Comparison of ENCODE assay signal across 16 cellular contexts in genomic region chr9:109556061-109556460, GRCh38. TPM values are rescaled to one million over a fixed set of nuclear protein-coding genes. Genes with fewer than 3 reads are reported as not detected.
DNase-seq lines count a peak whose midpoint lies in the region; ATAC-seq and TF ChIP-seq lines count a peak whose summit lies in the region.
"Had no signal": no experiment of that assay in that cellular context is flagged by ENCODE, and none has a peak within 500 bp of the region (broad histone marks: within the 10 kb centered on the region; RNA-seq: fewer than 3 reads in every experiment).

No MANE protein-coding gene starts in this region.

- no peak for TF ChIP-seq CTCF in breast epithelium (IDR thresholded peaks at IDR 0.05)
- TF ChIP-seq CTCF in smooth muscle cell (IDR thresholded peaks at IDR 0.05; ENCODE audit: borderline replicate concordance, insufficient read depth, poor library complexity, severe bottlenecking) = no peak
- TF ChIP-seq CTCF in coronary artery (IDR thresholded peaks at IDR 0.05) = no peak

- H3K36me3 ChIP-seq in HUES6 (ENCODE audit: control insufficient read depth, insufficient read depth, low read length) = no peaks in the 10 kb centered on the region
- no peaks in the 10 kb centered on the region for H3K36me3 ChIP-seq in breast epithelium
- H3K36me3 ChIP-seq in smooth muscle cell (ENCODE audit: low read depth) = no peaks in the 10 kb centered on the region
- H3K36me3 ChIP-seq: colonic mucosa had no signal

- no peaks in the 10 kb centered on the region for H3K9me3 ChIP-seq in HUES6 (ENCODE audit: control insufficient read depth, insufficient read depth, low read depth, low read length)
- H3K9me3 ChIP-seq in breast epithelium = no peaks in the 10 kb centered on the region
- H3K9me3 ChIP-seq in smooth muscle cell (replicated peaks; ENCODE audit: low read depth) = no peaks in the 10 kb centered on the region
- H3K9me3 ChIP-seq: colonic mucosa had no signal

- DNase-seq in breast epithelium (ENCODE audit: low spot score in 2 of 2) (peak in 1 of 2 donors; percentile 82), islet precursor cell (peak; percentile 97), smooth muscle cell (lab: John Stamatoyannopoulos, UW; ENCODE audit: unreplicated experiment) (no peak), superior temporal gyrus (ENCODE audit: extremely low spot score) (no peak), coronary artery (ENCODE audit: low spot score) (no peak)
- no peak for DNase-seq in activated CD4-positive, alpha-beta T cell treated with anti-CD3 and anti-CD28 coated beads, Interleukin-2, amount 50 U/mL, for 48 hours
- DNase-seq: activated CD4-positive, alpha-beta T cell treated with anti-CD3 and anti-CD28 coated beads for 48 hours; activated T-cell treated with anti-CD3 and anti-CD28 coated beads, Interleukin-2, amount 50 U/mL, for 4 hours; amygdala; colonic mucosa; DMS153; NCI-H146; NCI-H524 treated with DMSO at 0.1 percent for 48 hours; T-helper 17 cell had no signal

- H3K9ac ChIP-seq in HUES6 (ENCODE audit: low read length) = no peak overlapping the region
- no peak overlapping the region for H3K9ac ChIP-seq in smooth muscle cell (ENCODE audit: low read depth)

- H3F3A ChIP-seq in smooth muscle cell (ENCODE audit: low read depth) = no peaks in the 10 kb centered on the region

- no peaks in the 10 kb centered on the region for H3K79me2 ChIP-seq in smooth muscle cell (ENCODE audit: low read depth)

- H3K27ac ChIP-seq in HUES6 (ENCODE audit: low read depth, low read length) (peak overlapping the region; percentile 18; the same call in 1 of the 2 replicates), breast epithelium (peak overlapping the region; percentile 50 to 73), smooth muscle cell (ENCODE audit: low read depth) (peak overlapping the region; percentile 1), coronary artery (no peak overlapping the region)
- H3K27ac ChIP-seq: colonic mucosa had no signal

- intact Hi-C loops in breast epithelium (cut with DNase I; ENCODE audit: low total_unique reads) = no loop called here

- WGBS in smooth muscle cell (ENCODE audit: low lambda C conversion rate) = 31% methylated on average over 4 of the region's 4 CpGs

- no peaks in the 10 kb centered on the region for H4K20me1 ChIP-seq in smooth muscle cell (ENCODE audit: low read depth)

- H3K4me3 ChIP-seq in HUES6 (ENCODE audit: low read depth, low read length) (no peak overlapping the region; the same call in 1 of the 2 replicates), breast epithelium (no peak overlapping the region), smooth muscle cell (no peak overlapping the region), coronary artery (no peak overlapping the region)
- H3K4me3 ChIP-seq: colonic mucosa had no signal

- ATAC-seq in HG02885 (IDR thresholded peaks at IDR 0.05; ENCODE audit: poor library complexity, unreplicated experiment) = no peak
- ATAC-seq: activated T-cell treated with anti-CD3 and anti-CD28 coated beads, Interleukin-2, amount 50 U/mL, for 4 hours; T-helper 17 cell had no signal

- H3K27me3 ChIP-seq in HUES6 (ENCODE audit: control insufficient read depth, insufficient read depth, low read length) (no peaks in the 10 kb centered on the region), breast epithelium (no peaks in the 10 kb centered on the region), smooth muscle cell (ENCODE audit: low read depth) (no peaks in the 10 kb centered on the region)
- H3K27me3 ChIP-seq: colonic mucosa had no signal

- no peak overlapping the region for H3K4me2 ChIP-seq in smooth muscle cell

- TF ChIP-seq POLR2A in breast epithelium (IDR thresholded peaks at IDR 0.05) = no peak

- H2AFZ ChIP-seq in smooth muscle cell (ENCODE audit: low read depth) = no peak overlapping the region

- H3K4me1 ChIP-seq in HUES6 (ENCODE audit: control insufficient read depth, insufficient read depth, low read length) = peaks cover 25% of the 10 kb centered on the region
- H3K4me1 ChIP-seq in breast epithelium = no peaks in the 10 kb centered on the region
- no peaks in the 10 kb centered on the region for H3K4me1 ChIP-seq in smooth muscle cell (ENCODE audit: low read depth)
- H3K4me1 ChIP-seq: colonic mucosa had no signal

RNA-seq across cellular contexts. Expression of gene PTPN3, which starts 58.0 kb away (rescaled TPM):
- total RNA-seq in breast epithelium = 10 to 100 TPM in 2 of 3 donors, 1 to 10 TPM in 1; 4.2 to 21.2 (median 14.4) TPM
- 4.7 and 5.5 TPM in 2 replicates for total RNA-seq in smooth muscle cell
- 2.2 and 5.3 TPM in 2 replicates for polyA plus RNA-seq in smooth muscle cell
- total RNA-seq: T-helper 17 cell had no signal

Comparison
In these comparisons a context has a peak if more than half of its experiments do, and no peak if none do; other contexts are left out.
1. H3K27ac ChIP-seq: peak in HUES6 (single experiment), breast epithelium (2 of 2) and smooth muscle cell (single experiment); none in coronary artery (0 of 2).